Comparison of ENCODE assay signal across 15 cellular contexts in the genomic region with DNA sequence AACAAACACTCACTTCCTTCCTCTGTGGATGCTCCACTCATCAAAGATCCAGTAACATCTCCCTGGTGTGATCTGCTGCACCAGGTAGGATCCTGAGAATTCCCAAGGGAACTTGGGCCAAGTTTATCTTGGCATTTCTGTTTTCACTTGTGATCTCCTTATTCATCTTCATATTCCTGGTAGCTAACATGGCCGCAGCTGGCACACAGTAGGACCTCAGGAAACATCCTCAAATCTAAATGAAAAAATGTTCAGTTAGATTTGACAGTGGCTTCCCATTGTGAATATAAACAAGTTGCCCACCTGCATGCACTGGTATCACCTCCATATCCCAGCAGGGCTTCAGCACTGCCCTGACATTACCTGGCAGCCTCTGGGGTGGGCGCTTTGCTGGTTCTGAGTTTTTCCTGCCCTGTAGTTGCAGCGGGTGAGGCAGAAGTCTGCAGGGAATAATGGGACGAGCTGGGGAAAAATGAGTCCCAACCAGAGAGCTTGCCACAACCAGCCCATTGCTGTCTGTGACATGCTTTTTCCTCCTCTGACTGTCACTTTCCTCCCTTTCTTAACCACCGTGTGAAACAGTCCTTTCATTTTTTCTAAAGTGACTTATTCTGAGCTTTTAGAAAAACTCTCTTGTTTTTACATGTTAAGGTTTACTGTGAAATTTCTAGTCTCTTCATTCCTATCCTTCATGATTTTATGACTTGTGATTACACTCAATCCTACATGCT. TPM values are rescaled to one million over a fixed set of nuclear protein-coding genes. Genes with fewer than 3 reads are reported as not detected.
DNase-seq lines count a peak whose midpoint lies in the region; ATAC-seq and TF ChIP-seq lines count a peak whose summit lies in the region.
"Had no signal": no experiment of that assay in that cellular context is flagged by ENCODE, and none has a peak within 500 bp of the region (broad histone marks: within the 10 kb centered on the region; RNA-seq: fewer than 3 reads in every experiment).

No MANE protein-coding gene starts in this region.

- H3K36me3 Mint-ChIP-seq in T-helper 2 cell treated with Interferon-gamma antibody and Interleukin-4, amounts not matched to agents 5 μg/mL and 100 μg/mL, for 36 hours (ENCODE audit: low read depth): peaks cover 2% of the 10 kb centered on the region
- H3K36me3 Mint-ChIP-seq: CD4-positive, alpha-beta memory T cell; naive thymus-derived CD4-positive, alpha-beta T cell had no signal

- no TSS peak for BruUV-seq in Panc1 (replicated peaks; lab: Mats Ljungman, UMichigan)

- H3K27ac ChIP-seq in Panc1 (ENCODE audit: low read length): peak overlapping the region; percentile 100
- H3K27ac ChIP-seq in coronary artery: peak overlapping the region; percentile 86
- peak overlapping the region; percentile 99 to 100 (median 100) for H3K27ac ChIP-seq in sigmoid colon
- H3K27ac ChIP-seq: 22Rv1 had no signal

- TF ChIP-seq EP300 in sigmoid colon (IDR thresholded peaks at IDR 0.05): no peak

- DNase-seq in T-helper 2 cell treated with Interferon-gamma antibody and Interleukin-4, amounts not matched to agents 5 μg/mL and 100 μg/mL, for 36 hours (ENCODE audit: low spot score): peak; percentile 45
- DNase-seq in T-helper 2 cell (no peak), Panc1 (ENCODE audit: low read depth, low spot score) (no peak), coronary artery (ENCODE audit: low spot score) (no peak), sigmoid colon (no peak), cerebellum (ENCODE audit: low spot score) (no peak)
- no peak for DNase-seq in activated CD4-positive, CD25-positive, alpha-beta regulatory T cell treated with anti-CD3 and anti-CD28 coated beads, Interleukin-2, amount 50 U/mL, for 72 hours
- DNase-seq: activated gamma-delta T cell treated with Interleukin-2 at 50 U/mL for 16 hours; caudate nucleus; CD4-positive, alpha-beta memory T cell; GDM1; kidney glomerular epithelial cell had no signal

- H3K4me1 ChIP-seq in Panc1 (ENCODE audit: control insufficient read depth, insufficient read depth, low read length) (peaks cover 74% of the 10 kb centered on the region), sigmoid colon (peaks cover 0 to 81% (median 66%) of the 10 kb centered on the region in 4 donors)

- H3K36me3 ChIP-seq in Panc1 (ENCODE audit: control insufficient read depth, insufficient read depth, low read length): no peaks in the 10 kb centered on the region; the same call in 1 of the 2 replicates
- no peaks in the 10 kb centered on the region for H3K36me3 ChIP-seq in sigmoid colon

- peaks cover 17% of the 10 kb centered on the region for H3K4me1 Mint-ChIP-seq in T-helper 2 cell treated with Interferon-gamma antibody and Interleukin-4, amounts not matched to agents 5 μg/mL and 100 μg/mL, for 36 hours (ENCODE audit: low read depth)

- ATAC-seq in Panc1 (no peak), HG03025 (IDR thresholded peaks at IDR 0.05; ENCODE audit: low FRiP score, unreplicated experiment) (no peak)
- ATAC-seq: naive thymus-derived CD4-positive, alpha-beta T cell had no signal

- H3K27ac Mint-ChIP-seq in T-helper 2 cell treated with Interferon-gamma antibody and Interleukin-4, amounts not matched to agents 5 μg/mL and 100 μg/mL, for 36 hours: no peak overlapping the region
- H3K27ac Mint-ChIP-seq: naive thymus-derived CD4-positive, alpha-beta T cell had no signal

- no peaks in the 10 kb centered on the region for H3K9me3 ChIP-seq in Panc1 (ENCODE audit: control insufficient read depth, insufficient read depth, low read depth, low read length)
- no peaks in the 10 kb centered on the region for H3K9me3 ChIP-seq in sigmoid colon

- in situ Hi-C loops in Panc1 (cut with HindIII; ENCODE audit: low pct_unique_long_range_greater_than_20kb, low sequenced_read_pairs): no loop called here

- H3K4me3 ChIP-seq in Panc1 (ENCODE audit: low read depth in 2 of 2, low read length in 2 of 2): no peak overlapping the region
- H3K4me3 ChIP-seq in coronary artery: no peak overlapping the region
- no peak overlapping the region for H3K4me3 ChIP-seq in sigmoid colon

- H3K27me3 Mint-ChIP-seq in T-helper 2 cell treated with Interferon-gamma antibody and Interleukin-4, amounts not matched to agents 5 μg/mL and 100 μg/mL, for 36 hours (ENCODE audit: low read depth): peaks cover 4% of the 10 kb centered on the region
- H3K27me3 Mint-ChIP-seq: CD4-positive, alpha-beta memory T cell had no signal

- no peak for TF ChIP-seq CTCF in Panc1 (IDR thresholded peaks at IDR 0.05)
- TF ChIP-seq CTCF in coronary artery (IDR thresholded peaks at IDR 0.05): no peak
- no peak for TF ChIP-seq CTCF in sigmoid colon (IDR thresholded peaks at IDR 0.05)

- POLR2A ChIA-PET in Panc1 (lab: Charles Lee): no interaction called here

- H3K27me3 ChIP-seq in Panc1 (ENCODE audit: control insufficient read depth, insufficient read depth, low read length) (no peaks in the 10 kb centered on the region), sigmoid colon (no peaks in the 10 kb centered on the region)

- WGBS in sigmoid colon, 2 donors: 87 to 89% methylated on average over 5 of the region's 5 CpGs

- CTCF ChIA-PET in Panc1 (lab: Charles Lee): no interaction called here

- intact Hi-C loops in Panc1 (cut with micrococcal nuclease; ENCODE audit: unreplicated experiment) (no loop called here), sigmoid colon (cut with DNase I) (no loop called here)

- no peak for TF ChIP-seq POLR2A in sigmoid colon (IDR thresholded peaks at IDR 0.05)

- no peaks in the 10 kb centered on the region for H3K9me3 Mint-ChIP-seq in T-helper 2 cell treated with Interferon-gamma antibody and Interleukin-4, amounts not matched to agents 5 μg/mL and 100 μg/mL, for 36 hours
- H3K9me3 Mint-ChIP-seq: CD4-positive, alpha-beta memory T cell had no signal

- H3K4me3 Mint-ChIP-seq in T-helper 2 cell treated with Interferon-gamma antibody and Interleukin-4, amounts not matched to agents 5 μg/mL and 100 μg/mL, for 36 hours: no peak overlapping the region
- H3K4me3 Mint-ChIP-seq: CD4-positive, alpha-beta memory T cell; naive thymus-derived CD4-positive, alpha-beta T cell had no signal

RNA-seq across cellular contexts. Expression of a gene that starts 9.4 kb away (rescaled TPM):
- total RNA-seq in Panc1 (2021; ENCODE audit: unreplicated experiment) (412 TPM), sigmoid colon (1,000 to 10,000 TPM; 1,872 to 2,237 (median 1,948) TPM), cerebellum (116 TPM)
- polyA plus RNA-seq in Panc1 (2012; ENCODE audit: insufficient read length): 381 TPM
- polyA plus RNA-seq in sigmoid colon: 100 to 1,000 TPM; 429 to 672 (median 586) TPM

RNA-seq across cellular contexts. Expression of a gene that starts 29.3 kb away (rescaled TPM):
- total RNA-seq in Panc1 (2021; ENCODE audit: unreplicated experiment) (6.9 TPM), sigmoid colon (1 to 10 TPM; 1.1 to 3.6 (median 1.5) TPM), cerebellum (1.5 TPM)
- polyA plus RNA-seq in Panc1 (2012; ENCODE audit: insufficient read length): 5.2 TPM
- under 1 TPM in 2 of 3 donors, not detected in 1; 0.51 to 0.60 TPM for polyA plus RNA-seq in sigmoid colon
- polyA plus RNA-seq: naive thymus-derived CD4-positive, alpha-beta T cell had no signal
